8 cellular contexts compared by ENCODE assay signal in the genomic region with DNA sequence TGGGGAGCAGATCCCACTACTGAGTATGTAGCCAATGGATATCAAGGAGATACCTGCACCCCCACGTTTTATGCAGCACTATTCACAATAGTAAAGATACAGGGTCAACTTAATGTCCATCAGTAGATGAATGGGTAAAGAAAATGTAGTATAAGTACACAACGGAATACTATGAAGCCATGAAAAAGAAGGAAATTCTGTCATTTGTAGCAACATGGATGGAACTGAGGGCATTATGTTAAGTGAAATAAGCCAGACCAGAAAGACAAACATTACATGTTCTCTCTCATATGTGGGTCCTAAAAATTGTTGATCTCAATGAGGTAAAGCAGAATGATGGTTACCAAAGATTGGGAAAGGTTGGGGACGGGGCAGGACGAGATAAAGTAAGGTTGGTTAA. TPM values are rescaled to one million over a fixed set of nuclear protein-coding genes. Genes with fewer than 3 reads are reported as not detected.
"Had no signal": no experiment of that assay in that cellular context is flagged by ENCODE, and none has a peak within 500 bp of the region (broad histone marks: within the 10 kb centered on the region; RNA-seq: fewer than 3 reads in every experiment).

No MANE protein-coding gene starts in this region.

- DNase-seq: GDM1, GF-D8 had no signal

- ATAC-seq: GM12878 had no signal

- FAIRE-seq: GM12878, GM12891, GM12892, GM18507, GM19239 had no signal

- H3K4me3 ChIP-seq: GM12878 had no signal

RNA-seq across cellular contexts. Expression of gene PP2D1, which starts 14.6 kb away (rescaled TPM):
- total RNA-seq: G401, GM12878 had no signal
